10 cellular contexts compared by ENCODE assay signal in the genomic region with DNA sequence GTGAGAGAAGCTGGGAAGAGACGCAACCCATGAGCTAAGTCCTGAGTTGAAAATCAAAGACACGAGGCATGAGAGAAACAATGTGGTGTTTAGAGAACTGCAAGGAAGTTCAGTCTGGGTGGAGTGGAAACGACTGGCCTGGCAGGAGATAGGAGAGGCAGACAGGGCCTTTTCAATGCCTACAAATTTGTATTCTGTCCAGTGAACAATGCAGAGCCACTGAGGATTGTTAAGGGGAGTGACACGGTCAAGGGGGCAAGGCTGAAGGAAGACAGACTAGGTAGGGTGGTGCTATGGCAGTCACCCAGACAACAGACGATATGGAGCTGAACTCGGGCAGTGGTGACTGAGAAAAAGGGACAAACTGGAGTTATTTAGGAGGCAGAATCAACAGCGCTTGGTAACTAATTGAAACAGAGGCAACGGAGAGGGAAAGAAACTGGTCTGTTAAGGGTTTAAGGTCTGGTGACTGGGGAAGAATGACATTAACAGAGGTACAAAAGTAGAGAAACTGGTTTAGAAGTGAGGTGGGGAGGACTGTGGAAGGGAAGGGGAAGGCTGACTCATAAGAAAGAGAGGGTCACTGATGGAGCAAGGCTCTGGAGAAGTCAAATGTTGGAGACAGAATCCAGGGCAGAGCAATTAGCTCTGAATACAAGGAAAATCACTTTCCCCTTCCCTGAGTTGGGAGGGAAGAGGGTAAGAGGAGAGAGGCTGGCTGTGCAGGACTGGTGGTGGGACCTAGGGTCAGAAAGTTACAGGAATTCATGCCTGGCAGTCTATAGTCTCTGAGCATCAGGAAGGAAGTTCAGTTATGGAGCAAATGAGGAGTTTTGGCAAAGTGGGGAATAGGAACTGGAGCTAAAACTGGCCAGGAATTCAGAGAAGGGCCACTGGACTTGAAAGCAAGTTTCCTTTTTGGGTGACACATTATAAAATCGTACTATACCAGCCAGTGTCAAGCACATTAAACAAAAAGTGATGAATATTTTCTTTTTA.
DNase-seq lines count a peak whose midpoint lies in the region; FAIRE-seq and TF ChIP-seq lines count a peak whose summit lies in the region.
"Had no signal": no experiment of that assay in that cellular context is flagged by ENCODE, and none has a peak within 500 bp of the region (broad histone marks: within the 10 kb centered on the region; RNA-seq: fewer than 3 reads in every experiment).

No MANE protein-coding gene starts in this region.

- FAIRE-seq in HTR-8/SVneo (lab: Jason Lieb, UNC) (peak; percentile 9), urothelium cell line (lab: Jason Lieb, UNC) (no peak)

- peak overlapping the region; percentile 88 for H3K27ac Mint-ChIP-seq in chondrocyte (ENCODE audit: unreplicated experiment)

- H3K4me3 Mint-ChIP-seq in chondrocyte (ENCODE audit: unreplicated experiment): no peak overlapping the region

- H3K9me3 Mint-ChIP-seq in chondrocyte (ENCODE audit: low read depth): no peaks in the 10 kb centered on the region
- H3K9me3 Mint-ChIP-seq: CD8-positive, alpha-beta memory T cell had no signal

- H3K4me3 ChIP-seq in skin epidermis: no peak overlapping the region

- no peak for TF ChIP-seq CTCF in chondrocyte (IDR thresholded peaks at IDR 0.05)

- H3K4me1 Mint-ChIP-seq in chondrocyte (ENCODE audit: low read depth): peaks cover 47% of the 10 kb centered on the region

- peak overlapping the region in 17 of 21 experiments; percentile 13 to 81 (median 61) for H3K27ac ChIP-seq in skin epidermis

- H3K36me3 Mint-ChIP-seq in chondrocyte (ENCODE audit: low read depth): peaks cover under 1% of the 10 kb centered on the region

- no peak for TF ChIP-seq POLR2A in erythroblast (IDR thresholded peaks at IDR 0.05; ENCODE audit: low read length)

- DNase-seq in HTR-8/SVneo (ENCODE audit: insufficient read length, low spot score): no peak
- DNase-seq in chondrocyte (ENCODE audit: low spot score): no peak
- peak; percentile 23 for DNase-seq in iris pigment epithelial cell (ENCODE audit: low read depth)
- DNase-seq in erythroblast (lab: John Stamatoyannopoulos, UW): no peak
- no peak for DNase-seq in dedifferentiated amniotic fluid mesenchymal stem cell (ENCODE audit: extremely low spot score)
- no peak for DNase-seq in urothelium cell line (ENCODE audit: low spot score)
- no peak for DNase-seq in activated gamma-delta T cell (lab: John Stamatoyannopoulos, UW)
- DNase-seq: CD8-positive, alpha-beta memory T cell; left cardiac atrium had no signal

- H3K27me3 Mint-ChIP-seq in chondrocyte (ENCODE audit: low read depth): no peaks in the 10 kb centered on the region
